Comparison of ENCODE assay signal across 1 cellular context in the genomic region with DNA sequence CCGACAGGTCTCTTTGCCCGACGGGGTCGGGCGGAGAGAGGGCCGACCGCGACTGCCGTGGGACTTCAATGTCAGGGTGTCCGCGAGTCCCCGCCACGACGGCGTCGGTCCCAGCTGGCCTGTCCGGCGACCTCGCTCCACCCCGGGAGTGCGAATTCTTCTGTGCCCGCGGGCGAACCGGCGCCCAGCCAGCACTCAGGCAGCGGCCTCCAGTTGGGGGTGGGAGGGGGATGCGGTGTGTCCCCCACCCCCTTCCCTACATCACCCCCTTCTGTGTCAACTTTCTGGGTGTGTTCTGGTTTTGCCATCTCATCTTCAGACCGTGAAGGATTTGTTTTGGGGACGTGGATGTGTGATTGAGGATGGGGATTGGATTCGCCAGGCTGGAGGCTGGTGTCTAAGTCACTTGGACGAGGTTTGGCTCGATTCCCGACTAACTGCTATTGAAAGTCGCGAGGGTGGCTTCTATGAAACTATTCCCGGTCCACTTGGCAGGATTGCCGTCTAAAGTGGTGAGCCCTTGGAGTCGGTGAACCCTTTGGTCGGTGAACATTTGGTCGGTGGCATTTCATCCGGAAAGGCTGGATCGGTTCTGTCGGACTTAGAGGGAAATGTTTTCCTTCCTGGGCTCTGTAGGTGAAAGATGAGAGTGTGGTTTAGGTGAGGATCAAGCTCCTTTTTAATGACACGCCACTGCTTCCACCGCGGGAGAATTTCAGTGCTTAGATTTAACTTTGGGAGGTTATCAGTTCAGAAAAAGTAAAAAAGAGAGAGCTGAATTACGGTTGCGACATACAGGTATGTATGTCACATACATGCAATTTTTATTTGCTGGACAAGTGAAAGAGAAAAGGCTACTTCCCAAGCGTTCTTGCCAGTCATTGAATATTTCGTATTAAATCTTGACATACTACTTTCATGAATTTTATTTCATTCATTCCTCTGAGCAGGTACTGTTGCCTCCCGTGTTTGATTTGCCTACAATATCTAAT.
TF ChIP-seq lines count a peak whose summit lies in the region.

No MANE protein-coding gene starts in this region.

TF ChIP-seq in HepG2, 621 proteins besides CTCF, POLR2A, EP300 and RAD21 (continued from another document):
- TF ChIP-seq, protein P1, sequence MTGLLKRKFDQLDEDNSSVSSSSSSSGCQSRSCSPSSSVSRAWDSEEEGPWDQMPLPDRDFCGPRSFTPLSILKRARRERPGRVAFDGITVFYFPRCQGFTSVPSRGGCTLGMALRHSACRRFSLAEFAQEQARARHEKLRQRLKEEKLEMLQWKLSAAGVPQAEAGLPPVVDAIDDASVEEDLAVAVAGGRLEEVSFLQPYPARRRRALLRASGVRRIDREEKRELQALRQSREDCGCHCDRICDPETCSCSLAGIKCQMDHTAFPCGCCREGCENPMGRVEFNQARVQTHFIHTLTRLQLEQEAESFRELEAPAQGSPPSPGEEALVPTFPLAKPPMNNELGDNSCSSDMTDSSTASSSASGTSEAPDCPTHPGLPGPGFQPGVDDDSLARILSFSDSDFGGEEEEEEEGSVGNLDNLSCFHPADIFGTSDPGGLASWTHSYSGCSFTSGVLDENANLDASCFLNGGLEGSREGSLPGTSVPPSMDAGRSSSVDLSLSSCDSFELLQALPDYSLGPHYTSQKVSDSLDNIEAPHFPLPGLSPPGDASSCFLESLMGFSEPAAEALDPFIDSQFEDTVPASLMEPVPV (CRISPR knock-in tag; IDR thresholded peaks at IDR 0.05), result peak; percentile 52; the same call in 1 of the 2 replicates
- TF ChIP-seq, protein P2, sequence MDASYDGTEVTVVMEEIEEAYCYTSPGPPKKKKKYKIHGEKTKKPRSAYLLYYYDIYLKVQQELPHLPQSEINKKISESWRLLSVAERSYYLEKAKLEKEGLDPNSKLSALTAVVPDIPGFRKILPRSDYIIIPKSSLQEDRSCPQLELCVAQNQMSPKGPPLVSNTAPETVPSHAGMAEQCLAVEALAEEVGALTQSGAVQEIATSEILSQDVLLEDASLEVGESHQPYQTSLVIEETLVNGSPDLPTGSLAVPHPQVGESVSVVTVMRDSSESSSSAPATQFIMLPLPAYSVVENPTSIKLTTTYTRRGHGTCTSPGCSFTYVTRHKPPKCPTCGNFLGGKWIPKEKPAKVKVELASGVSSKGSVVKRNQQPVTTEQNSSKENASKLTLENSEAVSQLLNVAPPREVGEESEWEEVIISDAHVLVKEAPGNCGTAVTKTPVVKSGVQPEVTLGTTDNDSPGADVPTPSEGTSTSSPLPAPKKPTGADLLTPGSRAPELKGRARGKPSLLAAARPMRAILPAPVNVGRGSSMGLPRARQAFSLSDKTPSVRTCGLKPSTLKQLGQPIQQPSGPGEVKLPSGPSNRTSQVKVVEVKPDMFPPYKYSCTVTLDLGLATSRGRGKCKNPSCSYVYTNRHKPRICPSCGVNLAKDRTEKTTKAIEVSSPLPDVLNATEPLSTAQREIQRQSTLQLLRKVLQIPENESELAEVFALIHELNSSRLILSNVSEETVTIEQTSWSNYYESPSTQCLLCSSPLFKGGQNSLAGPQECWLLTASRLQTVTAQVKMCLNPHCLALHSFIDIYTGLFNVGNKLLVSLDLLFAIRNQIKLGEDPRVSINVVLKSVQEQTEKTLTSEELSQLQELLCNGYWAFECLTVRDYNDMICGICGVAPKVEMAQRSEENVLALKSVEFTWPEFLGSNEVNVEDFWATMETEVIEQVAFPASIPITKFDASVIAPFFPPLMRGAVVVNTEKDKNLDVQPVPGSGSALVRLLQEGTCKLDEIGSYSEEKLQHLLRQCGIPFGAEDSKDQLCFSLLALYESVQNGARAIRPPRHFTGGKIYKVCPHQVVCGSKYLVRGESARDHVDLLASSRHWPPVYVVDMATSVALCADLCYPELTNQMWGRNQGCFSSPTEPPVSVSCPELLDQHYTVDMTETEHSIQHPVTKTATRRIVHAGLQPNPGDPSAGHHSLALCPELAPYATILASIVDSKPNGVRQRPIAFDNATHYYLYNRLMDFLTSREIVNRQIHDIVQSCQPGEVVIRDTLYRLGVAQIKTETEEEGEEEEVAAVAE (CRISPR knock-in tag; IDR thresholded peaks at IDR 0.05; ENCODE audit: borderline replicate concordance), result peak; percentile 5; the same call in 1 of the 2 replicates
- TF ChIP-seq RBM22 (optimal IDR thresholded peaks at IDR 0.05; ENCODE audit: low read length) (peak; percentile 43), ZNF12 (CRISPR knock-in tag; IDR thresholded peaks at IDR 0.05) (peak; percentile 37; the same call in 1 of the 2 replicates), KDM5A (IDR thresholded peaks at IDR 0.05; ENCODE audit: borderline replicate concordance, low read length) (no peak; the same call in 1 of the 2 replicates), HOXA7 (CRISPR knock-in tag; IDR thresholded peaks at IDR 0.05) (0 out of 2 replicates have a peak, but pooled peaks have one; percentile 54), ZSCAN30 (CRISPR knock-in tag; IDR thresholded peaks at IDR 0.05) (0 out of 2 replicates have a peak, but pooled peaks have one; percentile 24), MED13 (CRISPR knock-in tag; IDR thresholded peaks at IDR 0.05) (no peak), ASH2L (IDR thresholded peaks at IDR 0.05; ENCODE audit: insufficient read length, low read depth, low read length) (peak; percentile 76), ZNF615 (CRISPR knock-in tag; IDR thresholded peaks at IDR 0.05; ENCODE audit: borderline replicate concordance) (peak; percentile 70; the same call in 1 of the 2 replicates), LCORL (IDR thresholded peaks at IDR 0.05) (no peak), LCORL (CRISPR knock-in tag; IDR thresholded peaks at IDR 0.05) (0 out of 2 replicates have a peak, but pooled peaks have one; percentile 23), ZNF557 (CRISPR knock-in tag; IDR thresholded peaks at IDR 0.05) (0 out of 2 replicates have a peak, but pooled peaks have one; percentile 44), ZNF605 (CRISPR knock-in tag; IDR thresholded peaks at IDR 0.05) (peak; percentile 57; the same call in 1 of the 2 replicates), ZNF124 (CRISPR knock-in tag; IDR thresholded peaks at IDR 0.05) (0 out of 2 replicates have a peak, but pooled peaks have one; percentile 18), CC2D1A (CRISPR knock-in tag; IDR thresholded peaks at IDR 0.05) (no peak), ZC3H13 (CRISPR knock-in tag; IDR thresholded peaks at IDR 0.05) (peak; percentile 36; the same call in 1 of the 2 replicates), AGO1 (IDR thresholded peaks at IDR 0.05; ENCODE audit: low read depth, low read length, poor library complexity, severe bottlenecking) (peak; percentile 22), SAFB2 (CRISPR knock-in tag; IDR thresholded peaks at IDR 0.05; ENCODE audit: borderline replicate concordance, low read depth) (0 out of 2 replicates have a peak, but pooled peaks have one; percentile 10), ZFP36L2 (CRISPR knock-in tag; IDR thresholded peaks at IDR 0.05) (0 out of 2 replicates have a peak, but pooled peaks have one; percentile 24), HES4 (CRISPR knock-in tag; IDR thresholded peaks at IDR 0.05; ENCODE audit: borderline replicate concordance) (peak; percentile 10; the same call in 1 of the 2 replicates), SAP130 (CRISPR knock-in tag; IDR thresholded peaks at IDR 0.05; ENCODE audit: low read depth) (peak; percentile 42), ARNTL (CRISPR knock-in tag; IDR thresholded peaks at IDR 0.05) (peak; percentile 40; the same call in 1 of the 2 replicates), SIN3A (IDR thresholded peaks at IDR 0.05; ENCODE audit: borderline replicate concordance, low read depth, low read length) (0 out of 2 replicates have a peak, but pooled peaks have one; percentile 28)
- TF ChIP-seq, protein P3, sequence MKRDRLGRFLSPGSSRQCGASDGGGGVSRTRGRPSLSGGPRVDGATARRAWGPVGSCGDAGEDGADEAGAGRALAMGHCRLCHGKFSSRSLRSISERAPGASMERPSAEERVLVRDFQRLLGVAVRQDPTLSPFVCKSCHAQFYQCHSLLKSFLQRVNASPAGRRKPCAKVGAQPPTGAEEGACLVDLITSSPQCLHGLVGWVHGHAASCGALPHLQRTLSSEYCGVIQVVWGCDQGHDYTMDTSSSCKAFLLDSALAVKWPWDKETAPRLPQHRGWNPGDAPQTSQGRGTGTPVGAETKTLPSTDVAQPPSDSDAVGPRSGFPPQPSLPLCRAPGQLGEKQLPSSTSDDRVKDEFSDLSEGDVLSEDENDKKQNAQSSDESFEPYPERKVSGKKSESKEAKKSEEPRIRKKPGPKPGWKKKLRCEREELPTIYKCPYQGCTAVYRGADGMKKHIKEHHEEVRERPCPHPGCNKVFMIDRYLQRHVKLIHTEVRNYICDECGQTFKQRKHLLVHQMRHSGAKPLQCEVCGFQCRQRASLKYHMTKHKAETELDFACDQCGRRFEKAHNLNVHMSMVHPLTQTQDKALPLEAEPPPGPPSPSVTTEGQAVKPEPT (CRISPR knock-in tag; IDR thresholded peaks at IDR 0.05; ENCODE audit: low read depth), result 0 out of 2 replicates have a peak, but pooled peaks have one; percentile 64
- TF ChIP-seq, protein P4, sequence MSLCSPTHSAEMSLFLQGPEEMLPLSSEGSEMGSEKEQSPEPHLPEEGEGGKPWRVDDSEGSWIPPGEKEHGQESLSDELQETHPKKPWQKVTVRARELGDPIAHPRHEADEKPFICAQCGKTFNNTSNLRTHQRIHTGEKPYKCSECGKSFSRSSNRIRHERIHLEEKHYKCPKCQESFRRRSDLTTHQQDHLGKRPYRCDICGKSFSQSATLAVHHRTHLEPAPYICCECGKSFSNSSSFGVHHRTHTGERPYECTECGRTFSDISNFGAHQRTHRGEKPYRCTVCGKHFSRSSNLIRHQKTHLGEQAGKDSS (CRISPR knock-in tag; IDR thresholded peaks at IDR 0.05; ENCODE audit: borderline replicate concordance, low read depth), result peak; percentile 57; the same call in 1 of the 2 replicates
- TF ChIP-seq, protein P5, sequence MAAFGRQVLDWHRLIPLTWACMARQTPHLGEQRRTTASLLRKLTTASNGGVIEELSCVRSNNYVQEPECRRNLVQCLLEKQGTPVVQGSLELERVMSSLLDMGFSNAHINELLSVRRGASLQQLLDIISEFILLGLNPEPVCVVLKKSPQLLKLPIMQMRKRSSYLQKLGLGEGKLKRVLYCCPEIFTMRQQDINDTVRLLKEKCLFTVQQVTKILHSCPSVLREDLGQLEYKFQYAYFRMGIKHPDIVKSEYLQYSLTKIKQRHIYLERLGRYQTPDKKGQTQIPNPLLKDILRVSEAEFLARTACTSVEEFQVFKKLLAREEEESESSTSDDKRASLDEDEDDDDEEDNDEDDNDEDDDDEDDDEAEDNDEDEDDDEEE (CRISPR knock-in tag; IDR thresholded peaks at IDR 0.05), result peak; percentile 43; the same call in 1 of the 2 replicates
